ENCODE assay signal across 28 cellular contexts in genomic region chr19:5908773-5909442, GRCh38.
A peak's percentile ranks its signal among the peaks of the same experiment; 100 is the strongest.
DNase-seq lines count a peak whose midpoint lies in the region; ATAC-seq and TF ChIP-seq lines count a peak whose summit lies in the region.
"Had no signal": no experiment of that assay in that cellular context is flagged by ENCODE, and none has a peak within 500 bp of the region (broad histone marks: within the 10 kb centered on the region; RNA-seq: fewer than 3 reads in every experiment).

No MANE protein-coding gene starts in this region.

- DNase-seq in RWPE2 (ENCODE audit: low spot score) (no peak), OCI-M1 (lab: John Stamatoyannopoulos, UW) (no peak), NCI-H82 (lab: John Stamatoyannopoulos, UW) (no peak)
- DNase-seq: activated CD4-positive, alpha-beta T cell treated with anti-CD3 and anti-CD28 coated beads, Interleukin-2, amount 50 U/mL, for 1 hour; activated naive CD4-positive, alpha-beta T cell; activated T-cell treated with anti-CD3 and anti-CD28 coated beads, Interleukin-2, amount 50 U/mL, for 4 hours; body of pancreas; CD4-positive, CD25-positive, alpha-beta regulatory T cell; cerebellar nuclear complex; immature natural killer cell; KBM-7; mesendoderm; MG63; NCI-H1105 treated with DMSO at 0.1 percent for 48 hours; NCI-H2029 treated with DMSO at 0.1 percent for 48 hours; psoas muscle; Right ventricle myocardium superior; stimulated activated CD4-positive, alpha-beta T cell treated with anti-CD3 and anti-CD28 coated beads, Interleukin-15, amount 100 ng/mL, for 24 hours; stimulated activated naive CD4-positive, alpha-beta T cell treated with Interleukin-2 at 50 U/mL for 16 hours; SW 1271; T1000 had no signal

- peaks cover 18% of the 10 kb centered on the region for H3K36me3 Mint-ChIP-seq in stimulated activated memory B cell treated with anti-CD40 and anti-IgM and Interleukin-4, amounts not matched to agents 10 μg/mL and 1 μg/mL and 100 μg/mL, for 72 hours
- H3K36me3 Mint-ChIP-seq: WTC11 had no signal

- H3K9me3 ChIP-seq in RWPE2 (ENCODE audit: severe bottlenecking), result no peaks in the 10 kb centered on the region
- H3K9me3 ChIP-seq: body of pancreas, HAP-1, MG63, psoas muscle, thoracic aorta had no signal

- 0 out of 2 replicates have a peak overlapping the region, but pooled peaks have one; percentile 17 for H3K27ac ChIP-seq in 22Rv1
- H3K27ac ChIP-seq in RWPE2 (ENCODE audit: poor library complexity, severe bottlenecking), result peak overlapping the region; percentile 45
- H3K27ac ChIP-seq in layer of hippocampus (ENCODE audit: low read depth, low read length), result peak overlapping the region; percentile 81
- H3K27ac ChIP-seq: body of pancreas, psoas muscle, thoracic aorta had no signal

- no peak for ATAC-seq in RWPE2 (ENCODE audit: low read depth)
- ATAC-seq in stimulated activated memory B cell treated with anti-CD40 and anti-IgM and Interleukin-4, amounts not matched to agents 10 μg/mL and 1 μg/mL and 100 μg/mL, for 72 hours, result no peak
- ATAC-seq: activated T-cell treated with anti-CD3 and anti-CD28 coated beads, Interleukin-2, amount 50 U/mL, for 4 hours; body of pancreas; left lobe of liver; psoas muscle; WTC11 had no signal

- peaks cover 15% of the 10 kb centered on the region for H3K4me1 ChIP-seq in RWPE2 (ENCODE audit: insufficient read depth, poor library complexity, severe bottlenecking)
- H3K4me1 ChIP-seq: HAP-1 had no signal

- no peak for TF ChIP-seq CTCF in 22Rv1 (IDR thresholded peaks at IDR 0.05)
- TF ChIP-seq CTCF in RWPE2 (IDR thresholded peaks at IDR 0.05; ENCODE audit: poor library complexity, severe bottlenecking), result no peak

- H3K27ac Mint-ChIP-seq in stimulated activated memory B cell treated with anti-CD40 and anti-IgM and Interleukin-4, amounts not matched to agents 10 μg/mL and 1 μg/mL and 100 μg/mL, for 72 hours, result no peak overlapping the region
- H3K27ac Mint-ChIP-seq: CD4-positive, CD25-positive, alpha-beta regulatory T cell; WTC11 had no signal

- H3K27me3 ChIP-seq in RWPE2 (ENCODE audit: insufficient read depth, poor library complexity, severe bottlenecking) (no peaks in the 10 kb centered on the region), layer of hippocampus (ENCODE audit: control insufficient read depth, insufficient read depth, low read length) (no peaks in the 10 kb centered on the region)
- H3K27me3 ChIP-seq: body of pancreas, MG63 had no signal

- H3K4me3 ChIP-seq in RWPE2 (ENCODE audit: severe bottlenecking), result no peak overlapping the region
- H3K4me3 ChIP-seq: body of pancreas, HAP-1, MG63, psoas muscle, thoracic aorta had no signal

- no peak overlapping the region for H3K4me3 Mint-ChIP-seq in stimulated activated memory B cell treated with anti-CD40 and anti-IgM and Interleukin-4, amounts not matched to agents 10 μg/mL and 1 μg/mL and 100 μg/mL, for 72 hours
- H3K4me3 Mint-ChIP-seq: activated T-cell treated with anti-CD3 and anti-CD28 coated beads, Interleukin-2, amount 50 U/mL, for 4 hours; immature natural killer cell; WTC11 had no signal

- no peaks in the 10 kb centered on the region for H3K27me3 Mint-ChIP-seq in stimulated activated memory B cell treated with anti-CD40 and anti-IgM and Interleukin-4, amounts not matched to agents 10 μg/mL and 1 μg/mL and 100 μg/mL, for 72 hours
- H3K27me3 Mint-ChIP-seq: CD4-positive, CD25-positive, alpha-beta regulatory T cell had no signal

- no peaks in the 10 kb centered on the region for H3K9me3 Mint-ChIP-seq in stimulated activated memory B cell treated with anti-CD40 and anti-IgM and Interleukin-4, amounts not matched to agents 10 μg/mL and 1 μg/mL and 100 μg/mL, for 72 hours
- H3K9me3 Mint-ChIP-seq: activated T-cell treated with anti-CD3 and anti-CD28 coated beads, Interleukin-2, amount 50 U/mL, for 4 hours; CD4-positive, CD25-positive, alpha-beta regulatory T cell; immature natural killer cell; WTC11 had no signal

- no peaks in the 10 kb centered on the region for H3K36me3 ChIP-seq in RWPE2 (ENCODE audit: low read depth)
- H3K36me3 ChIP-seq: MG63 had no signal

- H3K4me1 Mint-ChIP-seq in stimulated activated memory B cell treated with anti-CD40 and anti-IgM and Interleukin-4, amounts not matched to agents 10 μg/mL and 1 μg/mL and 100 μg/mL, for 72 hours, result peaks cover 15% of the 10 kb centered on the region
- H3K4me1 Mint-ChIP-seq: WTC11 had no signal

Comparison
In these comparisons a context has a peak if more than half of its experiments do, and no peak if none do; other contexts are left out.
1. H3K27ac ChIP-seq: peak in every context shown above with its lines; median percentile 81 in layer of hippocampus; 45 in RWPE2; 17 in 22Rv1.